Comparison of ENCODE assay signal across 10 cellular contexts in genomic region chr13:46605824-46606554, GRCh38. TPM values are rescaled to one million over a fixed set of nuclear protein-coding genes. Genes with fewer than 3 reads are reported as not detected.
DNase-seq lines count a peak whose midpoint lies in the region; ATAC-seq and TF ChIP-seq lines count a peak whose summit lies in the region.
"Had no signal": no experiment of that assay in that cellular context is flagged by ENCODE, and none has a peak within 500 bp of the region (broad histone marks: within the 10 kb centered on the region; RNA-seq: fewer than 3 reads in every experiment).

No MANE protein-coding gene starts in this region.

- H3K27ac ChIP-seq in stomach, result peak overlapping the region in 4 of 5 donors; percentile 62 to 74 (median 70)

- peaks cover 75 to 91% (median 85%) of the 10 kb centered on the region in 4 donors for H3K4me1 ChIP-seq in stomach

- peaks cover 48% of the 10 kb centered on the region for H3K4me1 Mint-ChIP-seq in activated CD4-positive, alpha-beta T cell treated with anti-CD3 and anti-CD28 coated beads, Interleukin-2, amount 10 ng/mL, durations not matched to agents 24 days and 14 days
- peaks cover 73% of the 10 kb centered on the region for H3K4me1 Mint-ChIP-seq in activated naive CD8-positive, alpha-beta T cell treated with anti-CD3 and anti-CD28 coated beads, Interleukin-2, amount 50 U/mL, for 24 hours

- TF ChIP-seq EP300 in stomach (IDR thresholded peaks at IDR 0.05), result no peak

- peak overlapping the region; percentile 14 for H3K4me3 Mint-ChIP-seq in activated CD4-positive, alpha-beta T cell treated with anti-CD3 and anti-CD28 coated beads, Interleukin-2, amount 10 ng/mL, durations not matched to agents 24 days and 14 days
- peak overlapping the region; percentile 13 for H3K4me3 Mint-ChIP-seq in activated naive CD8-positive, alpha-beta T cell treated with anti-CD3 and anti-CD28 coated beads, Interleukin-2, amount 50 U/mL, for 24 hours
- H3K4me3 Mint-ChIP-seq: T-helper 1 cell treated with Interleukin-12 subunit alpha and Interleukin-12 subunit beta and Interleukin-4 antibody, amounts not matched to agents 30 μg/mL and 1 μg/mL, for 36 hours had no signal

- H3K27ac Mint-ChIP-seq in activated CD4-positive, alpha-beta T cell treated with anti-CD3 and anti-CD28 coated beads, Interleukin-2, amount 10 ng/mL, durations not matched to agents 24 days and 14 days, result peak overlapping the region; percentile 13
- H3K27ac Mint-ChIP-seq in activated naive CD8-positive, alpha-beta T cell treated with anti-CD3 and anti-CD28 coated beads, Interleukin-2, amount 50 U/mL, for 24 hours, result peak overlapping the region; percentile 78
- H3K27ac Mint-ChIP-seq: T-helper 1 cell treated with Interleukin-12 subunit alpha and Interleukin-12 subunit beta and Interleukin-4 antibody, amounts not matched to agents 30 μg/mL and 1 μg/mL, for 36 hours had no signal

- no peak for TF ChIP-seq CTCF in stomach (IDR thresholded peaks at IDR 0.05)

- H3K27me3 ChIP-seq in stomach, result no peaks in the 10 kb centered on the region
- H3K27me3 ChIP-seq: dorsolateral prefrontal cortex had no signal

- H3K27me3 Mint-ChIP-seq in activated CD4-positive, alpha-beta T cell treated with anti-CD3 and anti-CD28 coated beads, Interleukin-2, amount 10 ng/mL, durations not matched to agents 24 days and 14 days, result no peaks in the 10 kb centered on the region
- no peaks in the 10 kb centered on the region for H3K27me3 Mint-ChIP-seq in activated naive CD8-positive, alpha-beta T cell treated with anti-CD3 and anti-CD28 coated beads, Interleukin-2, amount 50 U/mL, for 24 hours

- peaks cover 3% of the 10 kb centered on the region for H3K36me3 Mint-ChIP-seq in activated CD4-positive, alpha-beta T cell treated with anti-CD3 and anti-CD28 coated beads, Interleukin-2, amount 10 ng/mL, durations not matched to agents 24 days and 14 days (ENCODE audit: low read depth)
- no peaks in the 10 kb centered on the region for H3K36me3 Mint-ChIP-seq in activated naive CD8-positive, alpha-beta T cell treated with anti-CD3 and anti-CD28 coated beads, Interleukin-2, amount 50 U/mL, for 24 hours (ENCODE audit: low read depth)

- DNase-seq in activated CD4-positive, alpha-beta T cell treated with anti-CD3 and anti-CD28 coated beads, Interleukin-2, amount 10 ng/mL, durations not matched to agents 24 days and 14 days, result no peak
- no peak for DNase-seq in activated CD4-positive, alpha-beta T cell treated with anti-CD3 and anti-CD28 coated beads for 1 hour
- no peak for DNase-seq in activated naive CD8-positive, alpha-beta T cell treated with anti-CD3 and anti-CD28 coated beads, Interleukin-2, amount 50 U/mL, for 24 hours
- DNase-seq in stomach (no peak), cerebellar cortex (ENCODE audit: low spot score) (no peak), NCI-H1092 treated with DMSO at 0.1 percent for 48 hours (lab: John Stamatoyannopoulos, UW) (no peak)
- DNase-seq: dorsolateral prefrontal cortex had no signal

- no peak overlapping the region for H3K4me3 ChIP-seq in stomach
- H3K4me3 ChIP-seq: dorsolateral prefrontal cortex had no signal

- no peaks in the 10 kb centered on the region for H3K36me3 ChIP-seq in stomach

- H3K9me3 Mint-ChIP-seq in activated CD4-positive, alpha-beta T cell treated with anti-CD3 and anti-CD28 coated beads, Interleukin-2, amount 10 ng/mL, durations not matched to agents 24 days and 14 days, result no peaks in the 10 kb centered on the region
- H3K9me3 Mint-ChIP-seq in activated naive CD8-positive, alpha-beta T cell treated with anti-CD3 and anti-CD28 coated beads, Interleukin-2, amount 50 U/mL, for 24 hours, result no peaks in the 10 kb centered on the region
- H3K9me3 Mint-ChIP-seq: T-helper 1 cell treated with Interleukin-12 subunit alpha and Interleukin-12 subunit beta and Interleukin-4 antibody, amounts not matched to agents 30 μg/mL and 1 μg/mL, for 36 hours had no signal

- ATAC-seq in HG03039 (IDR thresholded peaks at IDR 0.05; ENCODE audit: unreplicated experiment), result peak; percentile 42
- peak; percentile 72 for ATAC-seq in activated naive CD8-positive, alpha-beta T cell treated with anti-CD3 and anti-CD28 coated beads, Interleukin-2, amount 50 U/mL, for 24 hours
- no peak for ATAC-seq in GM21786 (IDR thresholded peaks at IDR 0.05; ENCODE audit: unreplicated experiment)

- no peaks in the 10 kb centered on the region for H3K9me3 ChIP-seq in stomach

- WGBS in stomach, 5 donors, result 37 to 62% (median 41%) methylated on average over 3 of the region's 3 CpGs

- no peak for TF ChIP-seq POLR2A in stomach (IDR thresholded peaks at IDR 0.05)

- intact Hi-C loops in activated CD4-positive, alpha-beta T cell treated with anti-CD3 and anti-CD28 coated beads, Interleukin-2, amount 10 ng/mL, durations not matched to agents 24 days and 14 days (cut with micrococcal nuclease), result loop anchor here (2.0 kb wide), 1 partner anchor 13 kb away; no protein-coding TSS in a partner anchor
- intact Hi-C loops in stomach (cut with DNase I; ENCODE audit: low total_unique reads), result loop anchor here (10.0 kb wide), 1 partner anchor 51 kb away; the partner anchor contains the start of gene LRCH1

RNA-seq across cellular contexts. Expression of gene LRCH1, which starts 53.0 kb away (rescaled TPM):
- 17.6 and 18.3 TPM in 2 replicates for total RNA-seq in activated CD4-positive, alpha-beta T cell treated with anti-CD3 and anti-CD28 coated beads, Interleukin-2, amount 10 ng/mL, durations not matched to agents 24 days and 14 days
- total RNA-seq in stomach, result 10 to 100 TPM; 14.2 to 70.6 (median 50.9) TPM
- polyA plus RNA-seq in stomach, result 1 to 10 TPM; 5.4 to 8.4 (median 7.5) TPM
